Comparison of ENCODE assay signal across 32 cellular contexts in genomic region chr16:52618753-52619497, GRCh38.
"Had no signal": no experiment of that assay in that cellular context is flagged by ENCODE, and none has a peak within 500 bp of the region (broad histone marks: within the 10 kb centered on the region; RNA-seq: fewer than 3 reads in every experiment).

No MANE protein-coding gene starts in this region.

- H3K36me3 Mint-ChIP-seq: activated naive CD8-positive, alpha-beta T cell; WTC11 had no signal

- FAIRE-seq: astrocyte, endometrium, endothelial cell of umbilical vein, TTC549 had no signal

- H3K36me3 ChIP-seq: cardiac muscle cell, colonic mucosa, esophagus squamous epithelium, gastroesophageal sphincter, heart right ventricle had no signal

- H3K4me3 Mint-ChIP-seq: activated CD4-positive, alpha-beta memory T cell treated with anti-CD3 and anti-CD28 coated beads, Interleukin-2, amount 10 ng/mL, durations not matched to agents 7 days and 5 days; activated CD4-positive, alpha-beta T cell treated with anti-CD3 and anti-CD28 coated beads, Interleukin-2, amount 10 ng/mL, durations not matched to agents 7 days and 5 days; activated naive CD8-positive, alpha-beta T cell; activated T-cell treated with anti-CD3 and anti-CD28 coated beads, Interleukin-2, amount 50 U/mL, for 24 hours; activated T-helper 17 cell treated with anti-CD3 and anti-CD28 coated beads, Interleukin-2, amount 50 U/mL, for 72 hours; WTC11 had no signal

- ATAC-seq: activated T-helper 17 cell treated with anti-CD3 and anti-CD28 coated beads, Interleukin-2, amount 50 U/mL, for 72 hours; gastroesophageal sphincter; heart right ventricle; WTC11 had no signal

- H3K27me3 Mint-ChIP-seq: activated CD4-positive, alpha-beta memory T cell treated with anti-CD3 and anti-CD28 coated beads, Interleukin-2, amount 10 ng/mL, durations not matched to agents 7 days and 5 days; activated CD4-positive, alpha-beta T cell treated with anti-CD3 and anti-CD28 coated beads, Interleukin-2, amount 10 ng/mL, durations not matched to agents 7 days and 5 days; activated T-cell treated with anti-CD3 and anti-CD28 coated beads, Interleukin-2, amount 50 U/mL, for 24 hours; activated T-helper 17 cell treated with anti-CD3 and anti-CD28 coated beads, Interleukin-2, amount 50 U/mL, for 72 hours had no signal

- H3K9me3 ChIP-seq: colonic mucosa, esophagus squamous epithelium, gastroesophageal sphincter had no signal

- H3K4me3 ChIP-seq: cardiac muscle cell, colonic mucosa, esophagus squamous epithelium, gastroesophageal sphincter, heart right ventricle had no signal

- H3K4me1 Mint-ChIP-seq: activated CD4-positive, alpha-beta memory T cell treated with anti-CD3 and anti-CD28 coated beads, Interleukin-2, amount 10 ng/mL, durations not matched to agents 7 days and 5 days; activated CD4-positive, alpha-beta T cell treated with anti-CD3 and anti-CD28 coated beads, Interleukin-2, amount 10 ng/mL, durations not matched to agents 7 days and 5 days; activated T-helper 17 cell treated with anti-CD3 and anti-CD28 coated beads, Interleukin-2, amount 50 U/mL, for 72 hours had no signal

- H3K9me3 Mint-ChIP-seq: activated CD4-positive, alpha-beta memory T cell treated with anti-CD3 and anti-CD28 coated beads, Interleukin-2, amount 10 ng/mL, durations not matched to agents 7 days and 5 days; activated CD4-positive, alpha-beta T cell treated with anti-CD3 and anti-CD28 coated beads, Interleukin-2, amount 10 ng/mL, durations not matched to agents 7 days and 5 days had no signal

- H3K27me3 ChIP-seq: colonic mucosa, gastroesophageal sphincter had no signal

- DNase-seq: activated CD4-positive, alpha-beta memory T cell treated with anti-CD3 and anti-CD28 coated beads, Interleukin-2, amount 10 ng/mL, durations not matched to agents 7 days and 5 days; activated CD4-positive, alpha-beta T cell treated with anti-CD3 and anti-CD28 coated beads for 1 hour; activated CD4-positive, alpha-beta T cell treated with anti-CD3 and anti-CD28 coated beads for 4 hours; activated CD4-positive, alpha-beta T cell treated with anti-CD3 and anti-CD28 coated beads, Interleukin-2, amount 10 ng/mL, durations not matched to agents 7 days and 5 days; activated CD4-positive, alpha-beta T cell treated with anti-CD3 and anti-CD28 coated beads, Interleukin-2, amount 50 U/mL, for 4 hours; activated CD8-positive, alpha-beta memory T cell treated with anti-CD3 and anti-CD28 coated beads, Interleukin-2, amount 50 U/mL, for 48 hours; activated effector memory CD4-positive, alpha-beta T cell treated with Interleukin-2 at 50 U/mL for 16 hours; activated gamma-delta T cell treated with Interleukin-2 at 50 U/mL for 16 hours; activated naive CD4-positive, alpha-beta T cell treated with anti-CD3 and anti-CD28 coated beads, Interleukin-2, amount 50 U/mL, for 16 hours; activated naive CD4-positive, alpha-beta T cell treated with Interleukin-2 at 50 U/mL for 16 hours; activated T-cell treated with anti-CD3 and anti-CD28 coated beads for 4 hours; activated T-cell treated with anti-CD3 and anti-CD28 coated beads, Interleukin-2, amount 50 U/mL, for 24 hours; amniotic stem cell; anterior cingulate cortex; central memory CD4-positive, alpha-beta T cell; cerebellar nuclear complex; colonic mucosa; effector CD8-positive, alpha-beta T cell; esophagus squamous epithelium; foreskin melanocyte; heart right ventricle; T-helper 2 cell had no signal

- H3K27ac ChIP-seq: cardiac muscle cell, colonic mucosa, esophagus squamous epithelium, gastroesophageal sphincter, heart right ventricle, VCaP had no signal

- H3K27ac Mint-ChIP-seq: activated CD4-positive, alpha-beta memory T cell treated with anti-CD3 and anti-CD28 coated beads, Interleukin-2, amount 10 ng/mL, durations not matched to agents 7 days and 5 days; activated CD4-positive, alpha-beta T cell treated with anti-CD3 and anti-CD28 coated beads, Interleukin-2, amount 10 ng/mL, durations not matched to agents 7 days and 5 days; activated naive CD8-positive, alpha-beta T cell; activated T-cell treated with anti-CD3 and anti-CD28 coated beads, Interleukin-2, amount 50 U/mL, for 24 hours; activated T-helper 17 cell treated with anti-CD3 and anti-CD28 coated beads, Interleukin-2, amount 50 U/mL, for 72 hours; WTC11 had no signal

- H3K4me1 ChIP-seq: colonic mucosa, esophagus squamous epithelium, gastroesophageal sphincter, heart right ventricle had no signal
